ENCODE assay signal across 8 cellular contexts in genomic region chr9:112793213-112793810, GRCh38. TPM values are rescaled to one million over a fixed set of nuclear protein-coding genes. Genes with fewer than 3 reads are reported as not detected.
A peak's percentile ranks its signal among the peaks of the same experiment; 100 is the strongest.
DNase-seq lines count a peak whose midpoint lies in the region; ATAC-seq and TF ChIP-seq lines count a peak whose summit lies in the region.

No MANE protein-coding gene starts in this region.

- DNase-seq in CD14-positive monocyte (ENCODE audit: low spot score) = peak; percentile 67
- DNase-seq in HUDEP-2 (lab: John Stamatoyannopoulos, UW; ENCODE audit: unreplicated experiment in 76 of 76) = peak in 66 of 76 experiments; percentile 1 to 80 (median 52)
- peak; percentile 66 for DNase-seq in SK-N-DZ (ENCODE audit: low spot score)
- peak; percentile 76 for DNase-seq in activated gamma-delta T cell treated with anti-CD3 and anti-CD28 coated beads, Interleukin-2, amount 50 U/mL, for 16 hours (ENCODE audit: low read depth)
- DNase-seq in Right ventricle myocardium superior = peak; percentile 77
- DNase-seq in sciatic nerve (ENCODE audit: low spot score) = peak; percentile 75

- no peak overlapping the region for H3K4me3 Mint-ChIP-seq in CD14-positive monocyte

- H3K27me3 Mint-ChIP-seq in CD14-positive monocyte (ENCODE audit: low read depth in 3 of 3) = peaks cover 0 to 1% (median 0%) of the 10 kb centered on the region in 3 donors

- peaks cover 22% of the 10 kb centered on the region for H3K4me1 Mint-ChIP-seq in CD14-positive monocyte

- peak; percentile 80 for TF ChIP-seq CTCF in CD14-positive monocyte (IDR thresholded peaks at IDR 0.05)

- no peaks in the 10 kb centered on the region for H3K36me3 Mint-ChIP-seq in CD14-positive monocyte

- peak; percentile 77 for ATAC-seq in GM19351 (IDR thresholded peaks at IDR 0.05; ENCODE audit: unreplicated experiment)
- ATAC-seq in Right ventricle myocardium superior (ENCODE audit: poor library complexity) = peak; percentile 93
- ATAC-seq in sciatic nerve = peak; percentile 71
- ATAC-seq in HG02938 (IDR thresholded peaks at IDR 0.05; ENCODE audit: unreplicated experiment) = no peak

- intact Hi-C loops in CD14-positive monocyte (cut with micrococcal nuclease) = no loop called here
- intact Hi-C loops in Right ventricle myocardium superior (cut with DNase I) = no loop called here
- intact Hi-C loops in sciatic nerve (cut with DNase I) = no loop called here

- H3K27ac Mint-ChIP-seq in CD14-positive monocyte = peak overlapping the region in 3 of 7 donors; percentile 18 to 79 (median 43)

- H3K9me3 Mint-ChIP-seq in CD14-positive monocyte = no peaks in the 10 kb centered on the region

RNA-seq across cellular contexts. Expression of gene SNX30, which starts 42.8 kb away (rescaled TPM):
- polyA plus RNA-seq in CD14-positive monocyte = 10 to 100 TPM; 10.3 to 10.4 TPM
- 16.8 and 21.2 TPM in 2 replicates for polyA plus RNA-seq in SK-N-DZ (2014; cell fraction: cytosol; rRNA removed)
- polyA plus RNA-seq in SK-N-DZ (2014; cell fraction: nucleus; rRNA removed) = 11.7 and 13.7 TPM in 2 replicates
- total RNA-seq in Right ventricle myocardium superior (4.5 TPM), sciatic nerve (10.7 TPM)
